ENCODE assay signal across 1 cellular context in genomic region chr5:102856374-102856748, GRCh38.
A peak's percentile ranks its signal among the peaks of the same experiment; 100 is the strongest.
TF ChIP-seq lines count a peak whose summit lies in the region.

No MANE protein-coding gene starts in this region.

TF ChIP-seq in SK-N-SH, 30 proteins besides CTCF, POLR2A, EP300 and RAD21 (continued from another document):
- TF ChIP-seq, protein P1, sequence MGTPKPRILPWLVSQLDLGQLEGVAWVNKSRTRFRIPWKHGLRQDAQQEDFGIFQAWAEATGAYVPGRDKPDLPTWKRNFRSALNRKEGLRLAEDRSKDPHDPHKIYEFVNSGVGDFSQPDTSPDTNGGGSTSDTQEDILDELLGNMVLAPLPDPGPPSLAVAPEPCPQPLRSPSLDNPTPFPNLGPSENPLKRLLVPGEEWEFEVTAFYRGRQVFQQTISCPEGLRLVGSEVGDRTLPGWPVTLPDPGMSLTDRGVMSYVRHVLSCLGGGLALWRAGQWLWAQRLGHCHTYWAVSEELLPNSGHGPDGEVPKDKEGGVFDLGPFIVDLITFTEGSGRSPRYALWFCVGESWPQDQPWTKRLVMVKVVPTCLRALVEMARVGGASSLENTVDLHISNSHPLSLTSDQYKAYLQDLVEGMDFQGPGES (IDR thresholded peaks at IDR 0.05; ENCODE audit: low read depth, low read length): no peak
- TF ChIP-seq GABPA (IDR thresholded peaks at IDR 0.05; ENCODE audit: low read depth) (no peak), NFIC (IDR thresholded peaks at IDR 0.05; ENCODE audit: borderline replicate concordance) (peak; percentile 90), YY1 (IDR thresholded peaks at IDR 0.05; ENCODE audit: low read depth) (0 out of 2 replicates have a peak, but pooled peaks have one; percentile 44), PBX3 (IDR thresholded peaks at IDR 0.05) (peak; percentile 98), USF1 (IDR thresholded peaks at IDR 0.05; ENCODE audit: borderline replicate concordance, low read depth) (no peak), TAF1 (IDR thresholded peaks at IDR 0.05; ENCODE audit: borderline replicate concordance, low read depth, low read length) (no peak), NRF1 (IDR thresholded peaks at IDR 0.05; ENCODE audit: low read depth, low read length) (no peak)
- TF ChIP-seq, protein P2, sequence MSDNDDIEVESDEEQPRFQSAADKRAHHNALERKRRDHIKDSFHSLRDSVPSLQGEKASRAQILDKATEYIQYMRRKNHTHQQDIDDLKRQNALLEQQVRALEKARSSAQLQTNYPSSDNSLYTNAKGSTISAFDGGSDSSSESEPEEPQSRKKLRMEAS (IDR thresholded peaks at IDR 0.05; ENCODE audit: low read depth): peak; percentile 65
- TF ChIP-seq, protein P3, sequence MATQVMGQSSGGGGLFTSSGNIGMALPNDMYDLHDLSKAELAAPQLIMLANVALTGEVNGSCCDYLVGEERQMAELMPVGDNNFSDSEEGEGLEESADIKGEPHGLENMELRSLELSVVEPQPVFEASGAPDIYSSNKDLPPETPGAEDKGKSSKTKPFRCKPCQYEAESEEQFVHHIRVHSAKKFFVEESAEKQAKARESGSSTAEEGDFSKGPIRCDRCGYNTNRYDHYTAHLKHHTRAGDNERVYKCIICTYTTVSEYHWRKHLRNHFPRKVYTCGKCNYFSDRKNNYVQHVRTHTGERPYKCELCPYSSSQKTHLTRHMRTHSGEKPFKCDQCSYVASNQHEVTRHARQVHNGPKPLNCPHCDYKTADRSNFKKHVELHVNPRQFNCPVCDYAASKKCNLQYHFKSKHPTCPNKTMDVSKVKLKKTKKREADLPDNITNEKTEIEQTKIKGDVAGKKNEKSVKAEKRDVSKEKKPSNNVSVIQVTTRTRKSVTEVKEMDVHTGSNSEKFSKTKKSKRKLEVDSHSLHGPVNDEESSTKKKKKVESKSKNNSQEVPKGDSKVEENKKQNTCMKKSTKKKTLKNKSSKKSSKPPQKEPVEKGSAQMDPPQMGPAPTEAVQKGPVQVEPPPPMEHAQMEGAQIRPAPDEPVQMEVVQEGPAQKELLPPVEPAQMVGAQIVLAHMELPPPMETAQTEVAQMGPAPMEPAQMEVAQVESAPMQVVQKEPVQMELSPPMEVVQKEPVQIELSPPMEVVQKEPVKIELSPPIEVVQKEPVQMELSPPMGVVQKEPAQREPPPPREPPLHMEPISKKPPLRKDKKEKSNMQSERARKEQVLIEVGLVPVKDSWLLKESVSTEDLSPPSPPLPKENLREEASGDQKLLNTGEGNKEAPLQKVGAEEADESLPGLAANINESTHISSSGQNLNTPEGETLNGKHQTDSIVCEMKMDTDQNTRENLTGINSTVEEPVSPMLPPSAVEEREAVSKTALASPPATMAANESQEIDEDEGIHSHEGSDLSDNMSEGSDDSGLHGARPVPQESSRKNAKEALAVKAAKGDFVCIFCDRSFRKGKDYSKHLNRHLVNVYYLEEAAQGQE (IDR thresholded peaks at IDR 0.05; ENCODE audit: low read depth, low read length): no peak
